8 cellular contexts compared by ENCODE assay signal in the genomic region with DNA sequence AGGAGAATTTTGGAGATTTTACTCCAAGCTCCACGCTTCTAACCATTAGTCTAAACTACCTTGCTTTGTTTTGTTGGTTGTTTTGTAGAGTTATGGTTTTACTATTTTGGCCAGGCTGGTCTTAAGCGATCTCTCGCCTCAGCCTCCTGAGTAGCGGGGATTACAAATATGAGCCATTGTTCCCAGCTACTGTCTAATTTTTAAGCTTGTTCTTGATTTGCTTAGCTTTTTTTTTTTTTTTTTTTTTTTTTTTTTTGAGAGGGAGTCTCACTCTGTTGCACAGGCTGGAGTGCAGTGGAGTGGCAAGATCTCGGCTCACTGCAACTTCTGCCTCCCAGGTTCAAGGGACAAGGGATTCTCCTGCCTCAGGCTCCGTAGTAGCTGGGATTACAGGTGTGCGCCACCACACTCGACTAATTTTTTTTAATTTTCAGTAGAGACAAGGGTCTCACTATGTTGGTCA. TPM values are rescaled to one million over a fixed set of nuclear protein-coding genes. Genes with fewer than 3 reads are reported as not detected.
DNase-seq lines count a peak whose midpoint lies in the region; ATAC-seq, FAIRE-seq and TF ChIP-seq lines count a peak whose summit lies in the region.

No MANE protein-coding gene starts in this region.

- peak overlapping the region; percentile 44; the same call in 1 of the 2 replicates for H2BK120ac ChIP-seq in IMR-90 (ENCODE audit: low read depth, low read length)

- no TSS peak for BruUV-seq in IMR-90 (replicated peaks; lab: Mats Ljungman, UMichigan)
- TSS peak; percentile 99 for BruUV-seq in K562 (replicated peaks; lab: Mats Ljungman, UMichigan)

- no peak overlapping the region; the same call in 1 of the 2 replicates for H3K14ac ChIP-seq in IMR-90 (replicated peaks; ENCODE audit: low read depth, low read length)

- peaks cover 1% of the 10 kb centered on the region; the same call in 1 of the 2 replicates for H3K4me1 ChIP-seq in IMR-90 (ENCODE audit: control insufficient read depth, insufficient read depth, low read length)
- H3K4me1 ChIP-seq in K562 (replicated peaks in 1 of 2; ENCODE audit: control insufficient read depth in 2 of 2, insufficient read depth in 2 of 2, low read length in 2 of 2), result peaks cover 0 to 7% of the 10 kb centered on the region in 2 experiments; a peak in 4 of 5 replicates
- peaks cover 22% of the 10 kb centered on the region for H3K4me1 ChIP-seq in mononuclear cell (ENCODE audit: insufficient read depth, low read length)

- H4K5ac ChIP-seq in IMR-90 (ENCODE audit: low read depth, low read length), result peak overlapping the region; percentile 66

- no peak for TF ChIP-seq CTCF in IMR-90 (conservative IDR thresholded peaks at IDR 0.05; ENCODE audit: low read depth, low read length)
- TF ChIP-seq CTCF in K562 (IDR thresholded peaks at IDR 0.05 in 2 of 3, conservative IDR thresholded peaks at IDR 0.05 in 1 of 3; ENCODE audit: insufficient read depth in 2 of 3, low read depth in 1 of 3, low read length in 3 of 3), result no peak; a peak in 1 of 6 replicates

- peaks cover 4% of the 10 kb centered on the region; the same call in 1 of the 2 replicates for H3K9me1 ChIP-seq in IMR-90 (ENCODE audit: insufficient read depth, low read length)
- H3K9me1 ChIP-seq in K562 (ENCODE audit: control insufficient read depth, insufficient read depth, low read length), result no peaks in the 10 kb centered on the region

- H2AK9ac ChIP-seq in IMR-90 (replicated peaks; ENCODE audit: low read depth, low read length, poor library complexity), result no peak overlapping the region

- peak overlapping the region; percentile 34 to 92 for H4K8ac ChIP-seq in IMR-90 (ENCODE audit: low read depth in 2 of 2, low read length in 2 of 2)

- H3K4me3 ChIP-seq in IMR-90 (ENCODE audit: insufficient read depth, low read depth, low read length) (no peak overlapping the region), K562 (peak overlapping the region; percentile 73), mononuclear cell (ENCODE audit: low read length) (peak overlapping the region; percentile 99)

- H3K4me2 ChIP-seq in IMR-90 (ENCODE audit: low read depth, low read length) (peak overlapping the region; percentile 25; the same call in 1 of the 2 replicates), K562 (ENCODE audit: insufficient read depth, low read length) (peak overlapping the region; percentile 92)

- H3K18ac ChIP-seq in IMR-90 (ENCODE audit: low read depth, low read length), result no peak overlapping the region

- H2BK5ac ChIP-seq in IMR-90 (ENCODE audit: low read depth, low read length, poor library complexity, severe bottlenecking), result peak overlapping the region; percentile 51

- no peak for TF ChIP-seq RAD21 in IMR-90 (IDR thresholded peaks at IDR 0.05; ENCODE audit: low read length)
- TF ChIP-seq RAD21 in K562 (CRISPR knock-in tag; conservative IDR thresholded peaks at IDR 0.05 in 1 of 2, IDR thresholded peaks at IDR 0.05 in 1 of 2), result no peak

- CTCF ChIA-PET in IMR-90 (lab: Yijun Ruan, JAX) (interaction anchor here (0.8 to 1.2 kb wide), 3 partner anchors 12 to 90 kb away, joined by 3 read pairs; no protein-coding TSS in a partner anchor), K562 (lab: Yijun Ruan, JAX; ENCODE audit: low intra/inter-chr PET ratio) (interaction anchor here (0.6 to 1.5 kb wide), 2 partner anchors 46 to 57 kb away, joined by 3 to 5 read pairs; no protein-coding TSS in a partner anchor)

- dilution Hi-C loops in IMR-90 (cut with HindIII; ENCODE audit: low sequenced_read_pairs, unreplicated experiment), result no loop called here

- ATAC-seq in IMR-90 (ENCODE audit: low read depth) (no peak), K562 (peak; percentile 77)

- peak overlapping the region; percentile 51; the same call in 1 of the 2 replicates for H4K91ac ChIP-seq in IMR-90 (ENCODE audit: insufficient read depth, low read depth, low read length)

- TF ChIP-seq POLR2A in IMR-90 (IDR thresholded peaks at IDR 0.05; ENCODE audit: low read depth, low read length) (peak; percentile 44; the same call in 1 of the 2 replicates), K562 (conservative IDR thresholded peaks at IDR 0.05) (peak; percentile 96)

- H3K27ac ChIP-seq in IMR-90 (ENCODE audit: insufficient read depth, low read length) (no peak overlapping the region), K562 (ENCODE audit: extremely low read depth, low read depth, low read length) (peak overlapping the region; percentile 87)

- WGBS in IMR-90 (ENCODE audit: extremely low coverage in 2 of 2, insufficient read length in 1 of 2), 2 experiments, result 93% methylated on average over 3 of the region's 8 CpGs; no CpG with 5 or more reads in 1 of the 2 experiments
- WGBS in K562 (ENCODE audit: insufficient coverage, low coverage, missing lambda C conversion rate), result 37% methylated on average over 5 of the region's 8 CpGs

- H3K36me3 ChIP-seq in IMR-90 (ENCODE audit: control insufficient read depth, insufficient read depth, low read length) (peaks cover 2% of the 10 kb centered on the region; the same call in 1 of the 2 replicates), K562 (ENCODE audit: control insufficient read depth, insufficient read depth, low read length) (peaks cover 25% of the 10 kb centered on the region)

- FAIRE-seq in K562 (lab: Jason Lieb, UNC), result no peak

- H2BK15ac ChIP-seq in IMR-90 (ENCODE audit: low read depth, low read length), result no peak overlapping the region; the same call in 2 of the 3 replicates

- H3K27me3 ChIP-seq in IMR-90 (ENCODE audit: control insufficient read depth, insufficient read depth, low read length), result no peaks in the 10 kb centered on the region
- no peaks in the 10 kb centered on the region for H3K27me3 ChIP-seq in K562 (ENCODE audit: control insufficient read depth in 2 of 2, insufficient read depth in 2 of 2, low read length in 2 of 2)
- H3K27me3 ChIP-seq in mononuclear cell (ENCODE audit: insufficient read depth, low read length), result no peaks in the 10 kb centered on the region

- POLR2A ChIA-PET in IMR-90 (lab: Charles Lee; ENCODE audit: unreplicated experiment), result interaction anchor here (0.6 to 0.7 kb wide), 2 partner anchors 26 to 251 kb away, joined by 3 to 9 read pairs; no protein-coding TSS in a partner anchor
- POLR2A ChIA-PET in K562 (lab: Yijun Ruan, JAX), result interaction anchor here (0.6 to 3.3 kb wide), 8 partner anchors 9 to 200 kb away, joined by 3 to 21 read pairs (median 4); partner anchors contain the start of genes EFCAB12, IFT122 and MBD4

- H2AK5ac ChIP-seq in IMR-90 (ENCODE audit: low read depth, low read length), result no peak overlapping the region; the same call in 1 of the 2 replicates

- peaks cover 5 to 40% of the 10 kb centered on the region in 2 experiments; a peak in 3 of 4 replicates for H3K79me1 ChIP-seq in IMR-90 (ENCODE audit: low read depth in 1 of 2, low read length in 2 of 2)

- H3K9me3 ChIP-seq in IMR-90 (ENCODE audit: control insufficient read depth, insufficient read depth, low read length) (no peaks in the 10 kb centered on the region), K562 (replicated peaks; ENCODE audit: control insufficient read depth, insufficient read depth, low read depth, low read length) (no peaks in the 10 kb centered on the region), mononuclear cell (ENCODE audit: low read depth, low read length) (no peaks in the 10 kb centered on the region)

- peak; percentile 40 for DNase-seq in NCI-H748 (lab: John Stamatoyannopoulos, UW; ENCODE audit: unreplicated experiment)
- no peak for DNase-seq in NCI-H748 treated with DMSO at 0.1 percent for 48 hours (lab: John Stamatoyannopoulos, UW)
- DNase-seq in IMR-90, result no peak
- DNase-seq in K562 (ENCODE audit: extremely low read depth in 1 of 4, low spot score in 3 of 4), result peak in 2 of 4 experiments; percentile 15 to 55
- no peak for DNase-seq in Ammon's horn (ENCODE audit: low spot score)
- no peak for DNase-seq in dermis blood vessel endothelial cell
- no peak for DNase-seq in GOT3 (lab: John Stamatoyannopoulos, UW)

- H3K4ac ChIP-seq in IMR-90 (ENCODE audit: low read depth, low read length), result peak overlapping the region; percentile 38; the same call in 1 of the 2 replicates

- in situ Hi-C loops in IMR-90 (cut with MboI; ENCODE audit: low sequenced_read_pairs), result loop anchor here (25.0 kb wide), 1 partner anchor 212 kb away; the partner anchor contains the start of gene PLXND1
- in situ Hi-C loops in K562 (cut with MboI), result loop anchor here (25.0 kb wide), 1 partner anchor 412 kb away; no protein-coding TSS in a partner anchor

- no peak; the same call in 1 of the 2 replicates for TF ChIP-seq EP300 in K562 (IDR thresholded peaks at IDR 0.05; ENCODE audit: low read length)

- H3K23ac ChIP-seq in IMR-90 (ENCODE audit: low read depth, low read length), result peak overlapping the region; percentile 26; the same call in 1 of the 2 replicates

- H4K20me1 ChIP-seq in IMR-90 (ENCODE audit: insufficient read depth, low read length), result peaks cover 27% of the 10 kb centered on the region; the same call in 1 of the 2 replicates
- no peaks in the 10 kb centered on the region for H4K20me1 ChIP-seq in K562 (replicated peaks; ENCODE audit: control insufficient read depth, insufficient read depth, low read length)

- H3K9ac ChIP-seq in IMR-90 (ENCODE audit: low read depth, low read length) (no peak overlapping the region), K562 (ENCODE audit: insufficient read depth in 1 of 2, low read depth in 2 of 2, low read length in 2 of 2) (peak overlapping the region in 1 of 2 experiments; percentile 85; a peak in 2 of 4 replicates)

- H2AFZ ChIP-seq in IMR-90 (replicated peaks; ENCODE audit: low read length, poor library complexity), result peak overlapping the region; percentile 68
- H2AFZ ChIP-seq in K562 (ENCODE audit: low read depth, low read length), result peak overlapping the region; percentile 93

- intact Hi-C loops in IMR-90 (cut with micrococcal nuclease) (no loop called here), K562 (cut with micrococcal nuclease) (loop anchor here (1.0 to 5.0 kb wide), 2 partner anchors 13 to 37 kb away; partner anchors contain the start of gene MBD4)

- peaks cover 42% of the 10 kb centered on the region for H3K79me2 ChIP-seq in K562 (ENCODE audit: control insufficient read depth, insufficient read depth, low read length)

- H2BK20ac ChIP-seq in IMR-90 (ENCODE audit: low read depth, low read length), result peak overlapping the region; percentile 38; the same call in 1 of the 2 replicates

- no peak overlapping the region for H3K56ac ChIP-seq in IMR-90 (ENCODE audit: extremely low read depth, insufficient read depth, low read length)

RNA-seq across cellular contexts. Expression of gene EFCAB12, which starts 28.5 kb away (rescaled TPM):
- under 0.01 TPM in 2 replicates for total RNA-seq in IMR-90 (2012; rRNA removed)
- 0.09 and 0.17 TPM in 2 replicates for polyA plus RNA-seq in IMR-90 (2012; rRNA removed)
- polyA plus RNA-seq in IMR-90 (2012; cell fraction: cytosol; rRNA removed), result 0.02 and 0.04 TPM in 2 replicates
- 0.41 and 0.62 TPM in 2 replicates for polyA plus RNA-seq in IMR-90 (2012; cell fraction: nucleus; rRNA removed; ENCODE audit: low replicate concordance)
- 2.6 and 4.9 TPM in 2 replicates for total RNA-seq in K562 (2011; cell fraction: chromatin; rRNA removed; ENCODE audit: low replicate concordance)
- 1.3 and 1.5 TPM in 2 replicates for total RNA-seq in K562 (2011; cell fraction: nucleolus; rRNA removed)
- total RNA-seq in K562 (2011; cell fraction: nucleoplasm; rRNA removed), result 2.2 and 4.1 TPM in 2 replicates
- 0.45 and 0.54 TPM in 2 replicates for total RNA-seq in K562 (2014; rRNA removed)
- 0.29 and 0.44 TPM in 2 replicates for total RNA-seq in K562 (2014; rRNA removed; fragmentation: Illumina TruSeq; extraction: Trizol)
- 0.72 and 0.76 TPM in 2 replicates for total RNA-seq in K562 (2015; rRNA removed; fragmentation: Illumina TruSeq; extraction: Trizol)
- total RNA-seq in K562 (2021), result 0.95 and 1.1 TPM in 2 replicates
- polyA plus RNA-seq in K562 (2011; rRNA removed), result 0.56 and 0.57 TPM in 2 replicates
- 0.31 and 0.46 TPM in 2 replicates for polyA plus RNA-seq in K562 (2011; cell fraction: cytosol; rRNA removed)
- 2.7 and 8.5 TPM in 2 replicates for polyA plus RNA-seq in K562 (2011; cell fraction: nucleus; rRNA removed)
- polyA plus RNA-seq in K562 (2012), result 1.3 and 1.5 TPM in 2 replicates
- 0.76 and 0.95 TPM in 2 replicates for polyA plus RNA-seq in K562 (2014; fragmentation: Illumina TruSeq; extraction: Trizol)
- under 1 TPM in 1 of 2 experiments, not detected in 1; 0.08 TPM for polyA plus RNA-seq in K562 (2014; fragmentation: Nextera tagmentation; extraction: Ambion mirVana)
- polyA plus RNA-seq in K562 (2014; rRNA removed), result 0.56 and 0.69 TPM in 2 replicates
- 0.46 and 0.93 TPM in 2 replicates for polyA minus RNA-seq in K562 (2011; rRNA and poly(A)+ RNA removed)
- polyA minus RNA-seq in K562 (2011; cell fraction: cytosol; rRNA and poly(A)+ RNA removed), result not detected in 2 replicates
- 1.4 and 1.5 TPM in 2 replicates for polyA minus RNA-seq in K562 (2011; cell fraction: nucleus; rRNA and poly(A)+ RNA removed)
- 1.4 TPM for total RNA-seq in mononuclear cell
- not detected in 2 replicates for total RNA-seq in dermis blood vessel endothelial cell

RNA-seq across cellular contexts. Expression of gene MBD4, which starts 39.8 kb away (rescaled TPM):
- total RNA-seq in IMR-90 (2012; rRNA removed), result 13.8 and 22.2 TPM in 2 replicates
- 14.9 and 15.0 TPM in 2 replicates for polyA plus RNA-seq in IMR-90 (2012; rRNA removed)
- polyA plus RNA-seq in IMR-90 (2012; cell fraction: cytosol; rRNA removed), result 6.9 and 10.6 TPM in 2 replicates
- 30.3 and 65.5 TPM in 2 replicates for polyA plus RNA-seq in IMR-90 (2012; cell fraction: nucleus; rRNA removed; ENCODE audit: low replicate concordance)
- total RNA-seq in K562 (2011; cell fraction: chromatin; rRNA removed; ENCODE audit: low replicate concordance), result 34.9 and 102 TPM in 2 replicates
- 20.8 and 23.4 TPM in 2 replicates for total RNA-seq in K562 (2011; cell fraction: nucleolus; rRNA removed)
- 40.0 and 49.9 TPM in 2 replicates for total RNA-seq in K562 (2011; cell fraction: nucleoplasm; rRNA removed)
- 28.4 and 32.8 TPM in 2 replicates for total RNA-seq in K562 (2014; rRNA removed)
- total RNA-seq in K562 (2014; rRNA removed; fragmentation: Illumina TruSeq; extraction: Trizol), result 41.7 and 49.6 TPM in 2 replicates
- 47.4 and 55.1 TPM in 2 replicates for total RNA-seq in K562 (2015; rRNA removed; fragmentation: Illumina TruSeq; extraction: Trizol)
- total RNA-seq in K562 (2021), result 36.3 and 37.9 TPM in 2 replicates
- 60.2 and 63.9 TPM in 2 replicates for polyA plus RNA-seq in K562 (2011; rRNA removed)
- 13.2 and 24.9 TPM in 2 replicates for polyA plus RNA-seq in K562 (2011; cell fraction: cytosol; rRNA removed)
- 94.0 and 147 TPM in 2 replicates for polyA plus RNA-seq in K562 (2011; cell fraction: nucleus; rRNA removed)
- polyA plus RNA-seq in K562 (2012), result 27.5 and 38.7 TPM in 2 replicates
- polyA plus RNA-seq in K562 (2014; fragmentation: Illumina TruSeq; extraction: Trizol), result 43.5 and 49.1 TPM in 2 replicates
- 10 to 100 TPM; 13.3 to 16.6 TPM for polyA plus RNA-seq in K562 (2014; fragmentation: Nextera tagmentation; extraction: Ambion mirVana)
- 39.0 and 48.0 TPM in 2 replicates for polyA plus RNA-seq in K562 (2014; rRNA removed)
- 46.8 and 52.4 TPM in 2 replicates for polyA minus RNA-seq in K562 (2011; rRNA and poly(A)+ RNA removed)
- polyA minus RNA-seq in K562 (2011; cell fraction: cytosol; rRNA and poly(A)+ RNA removed), result 12.2 and 21.6 TPM in 2 replicates
- polyA minus RNA-seq in K562 (2011; cell fraction: nucleus; rRNA and poly(A)+ RNA removed), result 42.0 and 96.6 TPM in 2 replicates
- total RNA-seq in mononuclear cell, result 60.2 TPM
- total RNA-seq in dermis blood vessel endothelial cell, result 26.4 and 30.4 TPM in 2 replicates

RNA-seq across cellular contexts. Expression of gene IFT122, which starts 40.1 kb away (rescaled TPM):
- total RNA-seq in IMR-90 (2012; rRNA removed), result 27.2 and 28.0 TPM in 2 replicates
- 16.8 and 17.1 TPM in 2 replicates for polyA plus RNA-seq in IMR-90 (2012; rRNA removed)
- polyA plus RNA-seq in IMR-90 (2012; cell fraction: cytosol; rRNA removed), result 12.3 and 16.3 TPM in 2 replicates
- 63.8 and 113 TPM in 2 replicates for polyA plus RNA-seq in IMR-90 (2012; cell fraction: nucleus; rRNA removed; ENCODE audit: low replicate concordance)
- 118 and 123 TPM in 2 replicates for total RNA-seq in K562 (2011; cell fraction: chromatin; rRNA removed; ENCODE audit: low replicate concordance)
- 58.6 and 64.5 TPM in 2 replicates for total RNA-seq in K562 (2011; cell fraction: nucleolus; rRNA removed)
- 64.7 and 77.3 TPM in 2 replicates for total RNA-seq in K562 (2011; cell fraction: nucleoplasm; rRNA removed)
- 7.0 and 8.8 TPM in 2 replicates for total RNA-seq in K562 (2014; rRNA removed)
- 7.1 and 8.4 TPM in 2 replicates for total RNA-seq in K562 (2014; rRNA removed; fragmentation: Illumina TruSeq; extraction: Trizol)
- total RNA-seq in K562 (2015; rRNA removed; fragmentation: Illumina TruSeq; extraction: Trizol), result 7.7 and 8.2 TPM in 2 replicates
- 11.1 and 12.9 TPM in 2 replicates for total RNA-seq in K562 (2021)
- polyA plus RNA-seq in K562 (2011; rRNA removed), result 11.5 and 15.5 TPM in 2 replicates
- 11.0 and 12.7 TPM in 2 replicates for polyA plus RNA-seq in K562 (2011; cell fraction: cytosol; rRNA removed)
- 45.8 and 67.6 TPM in 2 replicates for polyA plus RNA-seq in K562 (2011; cell fraction: nucleus; rRNA removed)
- 12.8 and 21.8 TPM in 2 replicates for polyA plus RNA-seq in K562 (2012)
- 8.4 and 9.0 TPM in 2 replicates for polyA plus RNA-seq in K562 (2014; fragmentation: Illumina TruSeq; extraction: Trizol)
- 1 to 10 TPM; 2.4 to 7.0 TPM for polyA plus RNA-seq in K562 (2014; fragmentation: Nextera tagmentation; extraction: Ambion mirVana)
- 9.6 and 11.1 TPM in 2 replicates for polyA plus RNA-seq in K562 (2014; rRNA removed)
- polyA minus RNA-seq in K562 (2011; rRNA and poly(A)+ RNA removed), result 26.7 and 28.2 TPM in 2 replicates
- 7.8 and 15.9 TPM in 2 replicates for polyA minus RNA-seq in K562 (2011; cell fraction: cytosol; rRNA and poly(A)+ RNA removed)
- 24.5 and 32.7 TPM in 2 replicates for polyA minus RNA-seq in K562 (2011; cell fraction: nucleus; rRNA and poly(A)+ RNA removed)
- total RNA-seq in mononuclear cell, result 8.3 TPM
- 28.4 and 43.5 TPM in 2 replicates for total RNA-seq in dermis blood vessel endothelial cell
